Comparison of ENCODE assay signal across 35 cellular contexts in the genomic region with DNA sequence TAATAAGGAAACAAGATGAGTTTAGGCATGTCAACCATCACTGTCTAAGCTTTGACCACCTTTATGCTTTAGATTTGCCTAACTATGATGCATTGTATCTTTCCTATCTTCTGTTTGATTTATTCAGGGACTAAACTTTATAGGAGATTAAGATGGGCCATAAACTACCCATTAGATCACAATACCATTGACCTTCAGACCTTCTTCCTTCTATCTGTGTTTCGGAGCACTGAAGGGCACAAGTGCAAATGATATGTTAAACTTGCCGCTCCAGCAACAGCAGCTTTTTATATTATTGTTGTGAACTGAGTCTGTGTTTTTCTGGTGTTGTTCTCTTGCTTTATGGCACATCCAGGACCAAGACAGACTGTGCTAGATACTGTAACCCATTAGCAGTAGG.
"Had no signal": no experiment of that assay in that cellular context is flagged by ENCODE, and none has a peak within 500 bp of the region (broad histone marks: within the 10 kb centered on the region; RNA-seq: fewer than 3 reads in every experiment).

No MANE protein-coding gene starts in this region.

- DNase-seq: Karpas-422, Kasumi-1, MG63, MM.1S, MV-4-11, NCI-H1048, NCI-H1092, NCI-H1092 treated with DMSO at 0.1 percent for 48 hours, NCI-H1105, NCI-H1105 treated with DMSO at 0.1 percent for 48 hours, NCI-H1417, NCI-H1417 treated with DMSO at 0.1 percent for 48 hours, NCI-H1436, NCI-H1436 treated with DMSO at 0.1 percent for 48 hours, NCI-H146, NCI-H1694, NCI-H1694 treated with DMSO at 0.1 percent for 48 hours, NCI-H187, NCI-H187 treated with DMSO at 0.1 percent for 48 hours, NCI-H1930, NCI-H2029, NCI-H2029 treated with DMSO at 0.1 percent for 48 hours, NCI-H2081, NCI-H2081 treated with DMSO at 0.1 percent for 48 hours, NCI-H2107, NCI-H2171, NCI-H2171 treated with DMSO at 0.1 percent for 48 hours, NCI-H2227 treated with DMSO at 0.1 percent for 48 hours, NCI-H226, NCI-H345, NCI-H446, NCI-H446 treated with DMSO at 0.1 percent for 48 hours, NCI-H510A, NCI-H510A treated with DMSO at 0.1 percent for 48 hours, NCI-H524 had no signal

- H3K36me3 ChIP-seq: MG63 had no signal

- H3K4me3 ChIP-seq: MG63 had no signal

- H3K27me3 ChIP-seq: MG63 had no signal

- H3K9me3 ChIP-seq: MG63 had no signal
